In genomic region chr2:29724282-29724681, GRCh38 we compare ENCODE assay signal across 22 cellular contexts.
"Had no signal": no experiment of that assay in that cellular context is flagged by ENCODE, and none has a peak within 500 bp of the region (broad histone marks: within the 10 kb centered on the region; RNA-seq: fewer than 3 reads in every experiment).

No MANE protein-coding gene starts in this region.

- H2AFZ ChIP-seq: neural progenitor cell had no signal

- H3K4me2 ChIP-seq: neural progenitor cell had no signal

- ATAC-seq: activated CD8-positive, alpha-beta T cell treated with anti-CD3 and anti-CD28 coated beads for 36 hours; activated naive CD8-positive, alpha-beta T cell treated with anti-CD3 and anti-CD28 coated beads, Interleukin-2, amount 50 U/mL, for 24 hours; mucosa of descending colon; psoas muscle; right cardiac atrium had no signal

- FAIRE-seq: colon had no signal

- DNase-seq: activated CD4-positive, alpha-beta T cell treated with anti-CD3 and anti-CD28 coated beads, Interleukin-2, amount 10 ng/mL, durations not matched to agents 24 days and 14 days; activated CD8-positive, alpha-beta T cell treated with anti-CD3 and anti-CD28 coated beads for 36 hours; activated naive CD4-positive, alpha-beta T cell treated with Interleukin-2 at 50 U/mL for 16 hours; activated naive CD8-positive, alpha-beta T cell treated with anti-CD3 and anti-CD28 coated beads, Interleukin-2, amount 50 U/mL, for 24 hours; activated T-cell treated with anti-CD3 and anti-CD28 coated beads, Interleukin-2, amount 50 U/mL, for 24 hours; anterior cingulate cortex; central memory CD4-positive, alpha-beta T cell; dorsolateral prefrontal cortex; foreskin fibroblast; mesenchymal stem cell; mucosa of descending colon; naive B cell; psoas muscle; right cardiac atrium; stimulated activated CD4-positive, alpha-beta T cell treated with anti-CD3 and anti-CD28 coated beads, Interleukin-15, amount 100 ng/mL, for 24 hours; stimulated activated CD4-positive, alpha-beta T cell treated with anti-CD3 and anti-CD28 coated beads, Interleukin-2, amount 100 ng/mL, for 48 hours; trophoblast cell had no signal

- H3K36me3 ChIP-seq: neural progenitor cell, suprapubic skin had no signal

- H3K27ac ChIP-seq: dorsolateral prefrontal cortex, epithelial cell of prostate, neural progenitor cell, psoas muscle, skin epidermis, suprapubic skin had no signal

- H3K9me3 ChIP-seq: mucosa of descending colon, psoas muscle, suprapubic skin had no signal

- H3K4me1 ChIP-seq: psoas muscle had no signal

- H3K4me3 ChIP-seq: dorsolateral prefrontal cortex, mucosa of descending colon, neural progenitor cell, psoas muscle, skin epidermis, suprapubic skin had no signal

- H3K9ac ChIP-seq: neural progenitor cell had no signal

- H3K27me3 ChIP-seq: neural progenitor cell, suprapubic skin had no signal
